Comparison of ENCODE assay signal across 23 cellular contexts in the genomic region with DNA sequence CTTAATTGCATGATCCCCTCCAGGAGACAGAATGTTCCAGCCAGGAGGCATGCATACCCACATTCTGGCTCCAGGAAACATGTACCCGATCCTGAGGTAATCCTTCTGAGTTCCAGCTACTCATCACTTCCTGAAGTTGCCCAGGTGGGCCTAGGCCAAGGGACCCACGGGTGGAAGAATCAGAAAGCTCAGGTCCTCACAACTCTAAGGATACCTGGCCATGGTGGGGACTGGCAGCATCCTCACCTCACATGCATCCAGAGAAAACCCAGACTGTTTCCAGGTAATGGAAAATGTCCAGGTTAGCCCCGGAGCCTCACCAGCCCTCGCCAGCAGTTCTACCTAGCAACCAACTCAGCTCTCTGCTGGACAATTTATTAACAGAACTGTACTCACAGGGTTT.
DNase-seq lines count a peak whose midpoint lies in the region; ATAC-seq and TF ChIP-seq lines count a peak whose summit lies in the region.
"Had no signal": no experiment of that assay in that cellular context is flagged by ENCODE, and none has a peak within 500 bp of the region (broad histone marks: within the 10 kb centered on the region; RNA-seq: fewer than 3 reads in every experiment).

No MANE protein-coding gene starts in this region.

- H2BK12ac ChIP-seq in neuronal stem cell (ENCODE audit: low read length) = no peak overlapping the region

- H3K4me2 ChIP-seq in neuronal stem cell (ENCODE audit: insufficient read depth, low read length, poor library complexity, severe bottlenecking) = no peak overlapping the region
- H3K4me2 ChIP-seq: A549, BLaER1 had no signal

- H3K27ac ChIP-seq in breast epithelium (peak overlapping the region; percentile 75 to 77), right atrium auricular region (peak overlapping the region; percentile 81 to 89), neuronal stem cell (replicated peaks; ENCODE audit: low read length) (no peak overlapping the region), upper lobe of right lung (peak overlapping the region; percentile 43)
- H3K27ac ChIP-seq: A549, BLaER1 had no signal

- H3K4me1 ChIP-seq in breast epithelium (peaks cover 0 to 7% of the 10 kb centered on the region in 2 donors), right atrium auricular region (peaks cover 0 to 50% of the 10 kb centered on the region in 2 donors), neuronal stem cell (ENCODE audit: control insufficient read depth in 2 of 2, insufficient read depth in 1 of 2, low read depth in 1 of 2, low read length in 2 of 2) (peaks cover 13 to 25% of the 10 kb centered on the region in 2 donors), upper lobe of right lung (peaks cover 34% of the 10 kb centered on the region)

- no peak overlapping the region for H3K9ac ChIP-seq in neuronal stem cell (ENCODE audit: low read depth, low read length, poor library complexity)
- H3K9ac ChIP-seq: BLaER1 had no signal

- H3K27me3 Mint-ChIP-seq in MCF 10A (ENCODE audit: insufficient read depth, unreplicated experiment) = no peaks in the 10 kb centered on the region
- H3K27me3 Mint-ChIP-seq: progenitor cell of endocrine pancreas; stimulated activated naive CD8-positive, alpha-beta T cell treated with anti-CD3 and anti-CD28 coated beads, Interleukin-15, Interleukin-2, amounts not matched to agents 100 ng/mL and 50 ng/mL, for 24 hours had no signal

- DNase-seq in breast epithelium (ENCODE audit: low spot score in 2 of 2) (peak in 1 of 2 donors; percentile 57), MCF 10A (ENCODE audit: unreplicated experiment) (no peak), right atrium auricular region (ENCODE audit: low spot score) (peak; percentile 48), neuronal stem cell (ENCODE audit: low spot score) (no peak), upper lobe of right lung (no peak), NCI-H1417 (lab: John Stamatoyannopoulos, UW) (no peak), NCI-H748 treated with DMSO at 0.1 percent for 48 hours (lab: John Stamatoyannopoulos, UW) (no peak)
- DNase-seq: body of pancreas; EL; MM.1S; natural killer cell; NCI-H1436 treated with DMSO at 0.1 percent for 48 hours; NCI-H2171; SHP77; stimulated activated CD4-positive, alpha-beta T cell treated with anti-CD3 and anti-CD28 coated beads, Interleukin-2, amount 100 ng/mL, for 48 hours; SW 1271 had no signal

- H3K9me3 ChIP-seq in breast epithelium = no peaks in the 10 kb centered on the region
- no peaks in the 10 kb centered on the region for H3K9me3 ChIP-seq in right atrium auricular region
- peaks cover 4 to 18% of the 10 kb centered on the region in 2 donors for H3K9me3 ChIP-seq in neuronal stem cell (replicated peaks in 1 of 2; ENCODE audit: control insufficient read depth in 2 of 2, insufficient read depth in 1 of 2, low read depth in 1 of 2, low read length in 2 of 2)
- H3K9me3 ChIP-seq in upper lobe of right lung = no peaks in the 10 kb centered on the region
- H3K9me3 ChIP-seq: body of pancreas had no signal

- H2AFZ ChIP-seq in neuronal stem cell (ENCODE audit: low read length) = no peak overlapping the region

- peak; percentile 40 for ATAC-seq in upper lobe of right lung
- no peak for ATAC-seq in HG03280 (IDR thresholded peaks at IDR 0.05; ENCODE audit: unreplicated experiment)
- ATAC-seq: A549; activated CD4-positive, CD25-positive, alpha-beta regulatory T cell treated with anti-CD3 and anti-CD28 coated beads, Interleukin-2, amount 50 U/mL, for 24 hours; body of pancreas; natural killer cell had no signal

- POLR2A ChIA-PET in MCF 10A (lab: Yijun Ruan, JAX) = interaction anchor here (0.6 to 0.8 kb wide), 3 partner anchors 18 to 39 kb away, joined by 3 to 6 read pairs (median 5); no protein-coding TSS in a partner anchor

- no TSS peak for BruUV-seq in MCF 10A (replicated peaks; lab: Mats Ljungman, UMichigan)

- peaks cover 15% of the 10 kb centered on the region for H3K9me3 Mint-ChIP-seq in MCF 10A (ENCODE audit: unreplicated experiment)

- intact Hi-C loops in breast epithelium (cut with DNase I; ENCODE audit: low total_unique reads) = no loop called here
- intact Hi-C loops in MCF 10A (cut with micrococcal nuclease) = no loop called here
- intact Hi-C loops in upper lobe of right lung (cut with DNase I) = no loop called here

- H3K27ac Mint-ChIP-seq in MCF 10A (ENCODE audit: low read depth, unreplicated experiment) = no peak overlapping the region
- H3K27ac Mint-ChIP-seq: stimulated activated naive CD8-positive, alpha-beta T cell treated with anti-CD3 and anti-CD28 coated beads, Interleukin-15, Interleukin-2, amounts not matched to agents 100 ng/mL and 50 ng/mL, for 24 hours had no signal

- H3K27me3 ChIP-seq in breast epithelium = no peaks in the 10 kb centered on the region
- H3K27me3 ChIP-seq in right atrium auricular region = no peaks in the 10 kb centered on the region
- no peaks in the 10 kb centered on the region for H3K27me3 ChIP-seq in neuronal stem cell (ENCODE audit: control insufficient read depth in 3 of 3, insufficient read depth in 3 of 3, low read depth in 1 of 3, low read length in 3 of 3)
- no peaks in the 10 kb centered on the region for H3K27me3 ChIP-seq in upper lobe of right lung
- H3K27me3 ChIP-seq: BLaER1, body of pancreas had no signal

- no peak overlapping the region for H4K8ac ChIP-seq in neuronal stem cell (ENCODE audit: low read depth, low read length)

- no peak overlapping the region for H2BK120ac ChIP-seq in neuronal stem cell (ENCODE audit: low read depth, low read length)

- no peak for TF ChIP-seq POLR2A in breast epithelium (IDR thresholded peaks at IDR 0.05)

- H3K4ac ChIP-seq in neuronal stem cell (ENCODE audit: low read length) = no peak overlapping the region

- H3K23ac ChIP-seq in neuronal stem cell (ENCODE audit: low read depth, low read length, poor library complexity) = no peak overlapping the region

- TF ChIP-seq CTCF in breast epithelium (IDR thresholded peaks at IDR 0.05) = no peak
- no peak for TF ChIP-seq CTCF in MCF 10A (IDR thresholded peaks at IDR 0.05; ENCODE audit: unreplicated experiment)
- TF ChIP-seq CTCF in right atrium auricular region (IDR thresholded peaks at IDR 0.05) = no peak
- no peak for TF ChIP-seq CTCF in upper lobe of right lung (IDR thresholded peaks at IDR 0.05)

- H3K4me3 ChIP-seq in breast epithelium (no peak overlapping the region), right atrium auricular region (no peak overlapping the region), neuronal stem cell (ENCODE audit: low read length in 2 of 2) (no peak overlapping the region), upper lobe of right lung (no peak overlapping the region)
- H3K4me3 ChIP-seq: A549, BLaER1, body of pancreas, skin epidermis had no signal

- no peaks in the 10 kb centered on the region for H3K79me1 ChIP-seq in neuronal stem cell (ENCODE audit: low read depth, low read length)

- H3K4me3 Mint-ChIP-seq in MCF 10A (ENCODE audit: unreplicated experiment) = no peak overlapping the region
- H3K4me3 Mint-ChIP-seq: natural killer cell; stimulated activated naive CD8-positive, alpha-beta T cell treated with anti-CD3 and anti-CD28 coated beads, Interleukin-15, Interleukin-2, amounts not matched to agents 100 ng/mL and 50 ng/mL, for 24 hours had no signal

- H2BK5ac ChIP-seq in neuronal stem cell (ENCODE audit: low read length) = no peak overlapping the region

- WGBS in neuronal stem cell (ENCODE audit: extremely low coverage in 2 of 2, insufficient read length in 2 of 2, insufficient replicate concordance in 1 of 2), 2 donors = no CpG with 5 or more reads among the region's 4 CpGs

- peaks cover 12% of the 10 kb centered on the region for H3K4me1 Mint-ChIP-seq in MCF 10A (ENCODE audit: insufficient read depth, unreplicated experiment)

- H3K36me3 Mint-ChIP-seq in MCF 10A (ENCODE audit: insufficient read depth, unreplicated experiment) = peaks cover 5% of the 10 kb centered on the region

- CTCF ChIA-PET in MCF 10A (lab: Yijun Ruan, JAX) = interaction anchor here (0.6 to 4.5 kb wide), 5 partner anchors 20 to 46 kb away, joined by 3 to 23 read pairs (median 3); no protein-coding TSS in a partner anchor

- H3K36me3 ChIP-seq in breast epithelium = no peaks in the 10 kb centered on the region
- H3K36me3 ChIP-seq in right atrium auricular region = peaks cover 26% of the 10 kb centered on the region
- no peaks in the 10 kb centered on the region for H3K36me3 ChIP-seq in neuronal stem cell (replicated peaks in 1 of 2; ENCODE audit: control insufficient read depth in 2 of 2, insufficient read depth in 2 of 2, low read length in 2 of 2)
- no peaks in the 10 kb centered on the region for H3K36me3 ChIP-seq in upper lobe of right lung
- H3K36me3 ChIP-seq: BLaER1 had no signal

- H3K14ac ChIP-seq in neuronal stem cell (ENCODE audit: low read length) = no peak overlapping the region

- H4K91ac ChIP-seq in neuronal stem cell (ENCODE audit: low read depth, low read length, poor library complexity) = no peak overlapping the region

- H2BK15ac ChIP-seq in neuronal stem cell (ENCODE audit: low read length) = no peak overlapping the region

- peak overlapping the region; percentile 46 for H3K18ac ChIP-seq in neuronal stem cell (ENCODE audit: low read length)

- H2AK5ac ChIP-seq in neuronal stem cell (ENCODE audit: low read depth, low read length) = no peak overlapping the region
